In genomic region chr17:19645608-19646250, GRCh38 we compare ENCODE assay signal across 8 cellular contexts. TPM values are rescaled to one million over a fixed set of nuclear protein-coding genes. Genes with fewer than 3 reads are reported as not detected.
A peak's percentile ranks its signal among the peaks of the same experiment; 100 is the strongest.
DNase-seq lines count a peak whose midpoint lies in the region; ATAC-seq, FAIRE-seq and TF ChIP-seq lines count a peak whose summit lies in the region.

No MANE protein-coding gene starts in this region.

- H3K4me1 ChIP-seq in A673 (ENCODE audit: insufficient read depth, low read length, poor library complexity, severe bottlenecking) (peaks cover 14% of the 10 kb centered on the region), liver (ENCODE audit: control insufficient read depth in 4 of 4, insufficient read depth in 4 of 4, low read length in 3 of 4) (peaks cover 11 to 57% (median 47%) of the 10 kb centered on the region in 4 donors)

- peak; percentile 92 for TF ChIP-seq CTCF in A673 (conservative IDR thresholded peaks at IDR 0.05; ENCODE audit: low read depth, low read length)
- TF ChIP-seq CTCF in astrocyte of the cerebellum (IDR thresholded peaks at IDR 0.05; ENCODE audit: low read depth, low read length, missing control alignments): peak; percentile 34
- TF ChIP-seq CTCF in liver (IDR thresholded peaks at IDR 0.05; ENCODE audit: low read depth, low read length, missing input control): peak; percentile 67

- H3K9ac ChIP-seq in liver (ENCODE audit: low read depth in 1 of 2, low read length in 2 of 2): peak overlapping the region in 1 of 2 donors; percentile 29

- no TSS peak for BruUV-seq in A673 (replicated peaks; lab: Mats Ljungman, UMichigan)

- no peaks in the 10 kb centered on the region for H3K9me3 ChIP-seq in A673 (ENCODE audit: low read depth, low read length, poor library complexity, severe bottlenecking)
- no peaks in the 10 kb centered on the region for H3K9me3 ChIP-seq in liver (ENCODE audit: control insufficient read depth in 4 of 4, low read length in 3 of 4)

- WGBS in liver: 40% methylated on average over 8 of the region's 8 CpGs

- intact Hi-C loops in A673 (cut with micrococcal nuclease; ENCODE audit: unreplicated experiment): loop anchor here (5.0 kb wide), 2 partner anchors 133 to 283 kb away; partner anchors contain the start of gene B9D1
- intact Hi-C loops in posterior vena cava (cut with DNase I): loop anchor here in 1 of 2 donors (5.0 kb wide), 1 partner anchor 128 kb away; no protein-coding TSS in a partner anchor

- in situ Hi-C loops in astrocyte of the cerebellum (cut with HindIII; ENCODE audit: low sequenced_read_pairs): no loop called here

- no peaks in the 10 kb centered on the region for H3K27me3 ChIP-seq in A673 (replicated peaks; ENCODE audit: insufficient read depth, low read depth, low read length, poor library complexity)
- H3K27me3 ChIP-seq in liver (ENCODE audit: control insufficient read depth in 4 of 4, insufficient read depth in 4 of 4, low read length in 3 of 4): no peaks in the 10 kb centered on the region

- POLR2A ChIA-PET in A673 (lab: Charles Lee; ENCODE audit: low non-redundant PET): no interaction called here

- H3K36me3 ChIP-seq in A673 (ENCODE audit: insufficient read depth, low read length, poor library complexity, severe bottlenecking) (no peaks in the 10 kb centered on the region), liver (ENCODE audit: control insufficient read depth in 4 of 4, insufficient read depth in 3 of 4, low read depth in 1 of 4, low read length in 3 of 4) (no peaks in the 10 kb centered on the region)

- FAIRE-seq in H54 (lab: Jason Lieb, UNC): no peak

- H3K4me3 ChIP-seq in A673 (ENCODE audit: low read depth, low read length, poor library complexity, severe bottlenecking) (no peak overlapping the region), astrocyte of the cerebellum (ENCODE audit: low read depth, low read length) (no peak overlapping the region), liver (ENCODE audit: low read depth in 1 of 3, low read length in 3 of 3) (peak overlapping the region in 2 of 3 donors; percentile 48 to 49)

- CTCF ChIA-PET in A673 (lab: Charles Lee): interaction anchor here (0.6 kb wide), 1 partner anchor 45 kb away, joined by 3 read pairs; no protein-coding TSS in a partner anchor

- DNase-seq in A673 (ENCODE audit: low spot score) (peak; percentile 62), H54 (ENCODE audit: insufficient read length, low spot score) (peak; percentile 48), SW480 (ENCODE audit: low spot score) (peak; percentile 37), astrocyte of the cerebellum (ENCODE audit: low read depth) (no peak), posterior vena cava (ENCODE audit: low spot score) (no peak)
- peak; percentile 5 for DNase-seq in stimulated activated CD8-positive, alpha-beta memory T cell treated with anti-CD3 and anti-CD28 coated beads, Interleukin-7, amount 100 ng/mL, for 24 hours (ENCODE audit: low read depth)

- no peak for ATAC-seq in GM18517 (IDR thresholded peaks at IDR 0.05; ENCODE audit: unreplicated experiment)

- H3K27ac ChIP-seq in A673 (ENCODE audit: low read depth, low read length, poor library complexity, severe bottlenecking): no peak overlapping the region
- H3K27ac ChIP-seq in liver (ENCODE audit: low read depth in 1 of 2, low read length in 2 of 2): peak overlapping the region; percentile 94 to 98

- peak; percentile 81 to 89 for TF ChIP-seq RAD21 in liver (IDR thresholded peaks at IDR 0.05)

- TF ChIP-seq POLR2A in H54 (IDR thresholded peaks at IDR 0.05; ENCODE audit: low read depth, low read length): no peak

TF ChIP-seq in liver, 16 proteins besides CTCF, POLR2A, EP300 and RAD21:
- TF ChIP-seq JUND (IDR thresholded peaks at IDR 0.05) (no peak), ZBTB33 (IDR thresholded peaks at IDR 0.05) (no peak), NR2F2 (IDR thresholded peaks at IDR 0.05) (no peak), SP1 (IDR thresholded peaks at IDR 0.05) (no peak), EGR1 (IDR thresholded peaks at IDR 0.05; ENCODE audit: low read depth in 2 of 2) (no peak), FOXA2 (IDR thresholded peaks at IDR 0.05) (no peak), RXRA (IDR thresholded peaks at IDR 0.05) (peak in 1 of 2 donors; percentile 18), FOXA1 (IDR thresholded peaks at IDR 0.05) (no peak), TAF1 (conservative IDR thresholded peaks at IDR 0.05) (no peak), MAX (IDR thresholded peaks at IDR 0.05) (peak; percentile 43), YY1 (IDR thresholded peaks at IDR 0.05) (peak; percentile 70), GABPA (IDR thresholded peaks at IDR 0.05 in 1 of 2, conservative IDR thresholded peaks at IDR 0.05 in 1 of 2) (no peak), HNF4A (conservative IDR thresholded peaks at IDR 0.05) (peak; percentile 8 to 18), ATF3 (IDR thresholded peaks at IDR 0.05) (no peak), REST (IDR thresholded peaks at IDR 0.05) (no peak), HNF4G (IDR thresholded peaks at IDR 0.05) (no peak)

RNA-seq across cellular contexts. Expression of gene ALDH3A2, which starts 2.8 kb away (rescaled TPM):
- 97.0 and 97.3 TPM in 2 replicates for total RNA-seq in A673 (2021)
- total RNA-seq in liver: 100 to 1,000 TPM in 1 of 2 donors, 10 to 100 TPM in 1; 80.6 to 165 TPM
- 10 to 100 TPM; 63.3 to 80.2 TPM for polyA plus RNA-seq in liver
- 10 to 100 TPM; 38.8 to 45.3 TPM for total RNA-seq in posterior vena cava

Comparison
In these comparisons a context has a peak if more than half of its experiments do, and no peak if none do; other contexts are left out.
1. DNase-seq: peak in A673 (single experiment), H54 (single experiment), SW480 (single experiment) and stimulated activated CD8-positive, alpha-beta memory T cell treated with anti-CD3 and anti-CD28 coated beads, Interleukin-7, amount 100 ng/mL, for 24 hours (single experiment); none in astrocyte of the cerebellum (single experiment) and posterior vena cava (single experiment).
2. H3K4me3 ChIP-seq: peak in liver (2 of 3); none in A673 (single experiment) and astrocyte of the cerebellum (single experiment).
3. CTCF ChIP-seq: peak in every context shown above with its lines; median percentile 92 in A673; 67 in liver; 34 in astrocyte of the cerebellum.